Comparison of ENCODE assay signal across 1 cellular context in the genomic region with DNA sequence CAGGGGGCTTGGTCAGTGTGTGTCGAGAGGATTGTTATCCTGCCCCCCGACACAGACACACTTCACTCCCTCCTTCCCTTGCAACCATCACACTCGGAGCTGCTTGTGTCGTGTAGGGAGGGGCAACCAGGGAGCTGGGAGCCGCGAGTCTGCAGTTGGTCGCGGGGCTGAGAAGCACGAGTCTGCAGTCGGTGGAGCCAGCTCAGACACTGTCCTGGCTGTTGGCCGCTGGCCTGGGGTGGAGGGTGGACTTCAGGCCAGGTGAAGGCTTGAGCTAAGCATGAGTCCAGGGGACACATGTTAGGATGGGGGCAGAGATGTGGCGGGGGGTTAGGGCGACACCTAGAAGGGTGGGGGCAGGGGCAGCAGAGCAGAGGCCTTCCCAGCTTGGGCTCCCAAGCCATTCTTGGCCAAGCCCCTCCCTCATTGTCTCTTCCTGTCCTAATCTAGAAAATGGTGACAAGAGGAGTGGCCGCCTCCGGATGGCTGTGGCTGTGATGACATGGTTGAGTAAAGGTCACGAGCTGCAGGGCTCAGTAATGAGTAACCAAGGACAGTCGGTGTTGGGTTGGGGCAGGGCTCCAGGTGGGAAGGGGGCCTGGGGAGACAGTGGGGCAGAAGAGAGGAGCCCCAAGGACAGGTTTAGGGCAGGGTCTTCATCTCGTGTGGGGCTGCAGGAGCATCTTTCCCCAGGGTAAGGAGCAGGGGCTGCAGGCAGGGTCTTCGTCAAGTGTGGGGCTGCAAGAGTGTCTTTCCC.
TF ChIP-seq lines count a peak whose summit lies in the region.

No MANE protein-coding gene starts in this region.

TF ChIP-seq in HepG2, 621 proteins besides CTCF, POLR2A, EP300 and RAD21 (continues in another document):
- TF ChIP-seq PRPF4 (IDR thresholded peaks at IDR 0.05; ENCODE audit: low read depth, low read length, poor library complexity, severe bottlenecking) (peak; percentile 62), ZFP62 (CRISPR knock-in tag; IDR thresholded peaks at IDR 0.05) (no peak), ZBTB38 (CRISPR knock-in tag; IDR thresholded peaks at IDR 0.05) (peak; percentile 100), NFRKB (IDR thresholded peaks at IDR 0.05) (no peak), JDP2 (CRISPR knock-in tag; IDR thresholded peaks at IDR 0.05; ENCODE audit: borderline replicate concordance) (no peak), ZNF598 (CRISPR knock-in tag; IDR thresholded peaks at IDR 0.05; ENCODE audit: borderline replicate concordance) (no peak), NR2C2 (CRISPR knock-in tag; IDR thresholded peaks at IDR 0.05; ENCODE audit: borderline replicate concordance) (peak; percentile 38; the same call in 1 of the 2 replicates), PHF8 (CRISPR knock-in tag; IDR thresholded peaks at IDR 0.05) (0 out of 2 replicates have a peak, but pooled peaks have one; percentile 27), SAP130 (CRISPR knock-in tag; IDR thresholded peaks at IDR 0.05; ENCODE audit: low read depth) (peak; percentile 72), TOE1 (CRISPR knock-in tag; IDR thresholded peaks at IDR 0.05) (no peak), ZNF562 (CRISPR knock-in tag; IDR thresholded peaks at IDR 0.05; ENCODE audit: borderline replicate concordance) (no peak), CENPT (CRISPR knock-in tag; IDR thresholded peaks at IDR 0.05; ENCODE audit: low read depth) (no peak), CHD2 (IDR thresholded peaks at IDR 0.05; ENCODE audit: low read depth, low read length) (no peak)
- TF ChIP-seq, protein P1, sequence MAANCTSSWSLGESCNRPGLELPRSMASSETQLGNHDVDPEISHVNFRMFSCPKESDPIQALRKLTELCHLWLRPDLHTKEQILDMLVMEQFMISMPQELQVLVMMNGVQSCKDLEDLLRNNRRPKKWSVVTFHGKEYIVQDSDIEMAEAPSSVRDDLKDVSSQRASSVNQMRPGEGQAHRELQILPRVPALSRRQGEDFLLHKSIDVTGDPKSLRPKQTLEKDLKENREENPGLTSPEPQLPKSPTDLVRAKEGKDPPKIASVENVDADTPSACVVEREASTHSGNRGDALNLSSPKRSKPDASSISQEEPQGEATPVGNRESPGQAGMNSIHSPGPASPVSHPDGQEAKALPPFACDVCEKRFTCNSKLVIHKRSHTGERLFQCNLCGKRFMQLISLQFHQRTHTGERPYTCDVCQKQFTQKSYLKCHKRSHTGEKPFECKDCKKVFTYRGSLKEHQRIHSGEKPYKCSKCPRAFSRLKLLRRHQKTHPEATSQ (CRISPR knock-in tag; IDR thresholded peaks at IDR 0.05; ENCODE audit: borderline replicate concordance) = no peak
- TF ChIP-seq, protein P2, sequence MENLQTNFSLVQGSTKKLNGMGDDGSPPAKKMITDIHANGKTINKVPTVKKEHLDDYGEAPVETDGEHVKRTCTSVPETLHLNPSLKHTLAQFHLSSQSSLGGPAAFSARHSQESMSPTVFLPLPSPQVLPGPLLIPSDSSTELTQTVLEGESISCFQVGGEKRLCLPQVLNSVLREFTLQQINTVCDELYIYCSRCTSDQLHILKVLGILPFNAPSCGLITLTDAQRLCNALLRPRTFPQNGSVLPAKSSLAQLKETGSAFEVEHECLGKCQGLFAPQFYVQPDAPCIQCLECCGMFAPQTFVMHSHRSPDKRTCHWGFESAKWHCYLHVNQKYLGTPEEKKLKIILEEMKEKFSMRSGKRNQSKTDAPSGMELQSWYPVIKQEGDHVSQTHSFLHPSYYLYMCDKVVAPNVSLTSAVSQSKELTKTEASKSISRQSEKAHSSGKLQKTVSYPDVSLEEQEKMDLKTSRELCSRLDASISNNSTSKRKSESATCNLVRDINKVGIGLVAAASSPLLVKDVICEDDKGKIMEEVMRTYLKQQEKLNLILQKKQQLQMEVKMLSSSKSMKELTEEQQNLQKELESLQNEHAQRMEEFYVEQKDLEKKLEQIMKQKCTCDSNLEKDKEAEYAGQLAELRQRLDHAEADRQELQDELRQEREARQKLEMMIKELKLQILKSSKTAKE (CRISPR knock-in tag; IDR thresholded peaks at IDR 0.05; ENCODE audit: borderline replicate concordance) = no peak
- TF ChIP-seq, protein P3, sequence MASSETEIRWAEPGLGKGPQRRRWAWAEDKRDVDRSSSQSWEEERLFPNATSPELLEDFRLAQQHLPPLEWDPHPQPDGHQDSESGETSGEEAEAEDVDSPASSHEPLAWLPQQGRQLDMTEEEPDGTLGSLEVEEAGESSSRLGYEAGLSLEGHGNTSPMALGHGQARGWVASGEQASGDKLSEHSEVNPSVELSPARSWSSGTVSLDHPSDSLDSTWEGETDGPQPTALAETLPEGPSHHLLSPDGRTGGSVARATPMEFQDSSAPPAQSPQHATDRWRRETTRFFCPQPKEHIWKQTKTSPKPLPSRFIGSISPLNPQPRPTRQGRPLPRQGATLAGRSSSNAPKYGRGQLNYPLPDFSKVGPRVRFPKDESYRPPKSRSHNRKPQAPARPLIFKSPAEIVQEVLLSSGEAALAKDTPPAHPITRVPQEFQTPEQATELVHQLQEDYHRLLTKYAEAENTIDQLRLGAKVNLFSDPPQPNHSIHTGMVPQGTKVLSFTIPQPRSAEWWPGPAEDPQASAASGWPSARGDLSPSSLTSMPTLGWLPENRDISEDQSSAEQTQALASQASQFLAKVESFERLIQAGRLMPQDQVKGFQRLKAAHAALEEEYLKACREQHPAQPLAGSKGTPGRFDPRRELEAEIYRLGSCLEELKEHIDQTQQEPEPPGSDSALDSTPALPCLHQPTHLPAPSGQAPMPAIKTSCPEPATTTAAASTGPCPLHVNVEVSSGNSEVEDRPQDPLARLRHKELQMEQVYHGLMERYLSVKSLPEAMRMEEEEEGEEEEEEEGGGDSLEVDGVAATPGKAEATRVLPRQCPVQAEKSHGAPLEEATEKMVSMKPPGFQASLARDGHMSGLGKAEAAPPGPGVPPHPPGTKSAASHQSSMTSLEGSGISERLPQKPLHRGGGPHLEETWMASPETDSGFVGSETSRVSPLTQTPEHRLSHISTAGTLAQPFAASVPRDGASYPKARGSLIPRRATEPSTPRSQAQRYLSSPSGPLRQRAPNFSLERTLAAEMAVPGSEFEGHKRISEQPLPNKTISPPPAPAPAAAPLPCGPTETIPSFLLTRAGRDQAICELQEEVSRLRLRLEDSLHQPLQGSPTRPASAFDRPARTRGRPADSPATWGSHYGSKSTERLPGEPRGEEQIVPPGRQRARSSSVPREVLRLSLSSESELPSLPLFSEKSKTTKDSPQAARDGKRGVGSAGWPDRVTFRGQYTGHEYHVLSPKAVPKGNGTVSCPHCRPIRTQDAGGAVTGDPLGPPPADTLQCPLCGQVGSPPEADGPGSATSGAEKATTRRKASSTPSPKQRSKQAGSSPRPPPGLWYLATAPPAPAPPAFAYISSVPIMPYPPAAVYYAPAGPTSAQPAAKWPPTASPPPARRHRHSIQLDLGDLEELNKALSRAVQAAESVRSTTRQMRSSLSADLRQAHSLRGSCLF (CRISPR knock-in tag; IDR thresholded peaks at IDR 0.05; ENCODE audit: borderline replicate concordance) = no peak
- TF ChIP-seq, protein P4, sequence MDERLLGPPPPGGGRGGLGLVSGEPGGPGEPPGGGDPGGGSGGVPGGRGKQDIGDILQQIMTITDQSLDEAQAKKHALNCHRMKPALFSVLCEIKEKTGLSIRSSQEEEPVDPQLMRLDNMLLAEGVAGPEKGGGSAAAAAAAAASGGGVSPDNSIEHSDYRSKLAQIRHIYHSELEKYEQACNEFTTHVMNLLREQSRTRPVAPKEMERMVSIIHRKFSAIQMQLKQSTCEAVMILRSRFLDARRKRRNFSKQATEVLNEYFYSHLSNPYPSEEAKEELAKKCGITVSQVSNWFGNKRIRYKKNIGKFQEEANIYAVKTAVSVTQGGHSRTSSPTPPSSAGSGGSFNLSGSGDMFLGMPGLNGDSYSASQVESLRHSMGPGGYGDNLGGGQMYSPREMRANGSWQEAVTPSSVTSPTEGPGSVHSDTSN (CRISPR knock-in tag; IDR thresholded peaks at IDR 0.05) = no peak
- TF ChIP-seq, protein P5, sequence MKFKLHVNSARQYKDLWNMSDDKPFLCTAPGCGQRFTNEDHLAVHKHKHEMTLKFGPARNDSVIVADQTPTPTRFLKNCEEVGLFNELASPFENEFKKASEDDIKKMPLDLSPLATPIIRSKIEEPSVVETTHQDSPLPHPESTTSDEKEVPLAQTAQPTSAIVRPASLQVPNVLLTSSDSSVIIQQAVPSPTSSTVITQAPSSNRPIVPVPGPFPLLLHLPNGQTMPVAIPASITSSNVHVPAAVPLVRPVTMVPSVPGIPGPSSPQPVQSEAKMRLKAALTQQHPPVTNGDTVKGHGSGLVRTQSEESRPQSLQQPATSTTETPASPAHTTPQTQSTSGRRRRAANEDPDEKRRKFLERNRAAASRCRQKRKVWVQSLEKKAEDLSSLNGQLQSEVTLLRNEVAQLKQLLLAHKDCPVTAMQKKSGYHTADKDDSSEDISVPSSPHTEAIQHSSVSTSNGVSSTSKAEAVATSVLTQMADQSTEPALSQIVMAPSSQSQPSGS (CRISPR knock-in tag; IDR thresholded peaks at IDR 0.05) = 0 out of 2 replicates have a peak, but pooled peaks have one; percentile 35
- TF ChIP-seq, protein P6, sequence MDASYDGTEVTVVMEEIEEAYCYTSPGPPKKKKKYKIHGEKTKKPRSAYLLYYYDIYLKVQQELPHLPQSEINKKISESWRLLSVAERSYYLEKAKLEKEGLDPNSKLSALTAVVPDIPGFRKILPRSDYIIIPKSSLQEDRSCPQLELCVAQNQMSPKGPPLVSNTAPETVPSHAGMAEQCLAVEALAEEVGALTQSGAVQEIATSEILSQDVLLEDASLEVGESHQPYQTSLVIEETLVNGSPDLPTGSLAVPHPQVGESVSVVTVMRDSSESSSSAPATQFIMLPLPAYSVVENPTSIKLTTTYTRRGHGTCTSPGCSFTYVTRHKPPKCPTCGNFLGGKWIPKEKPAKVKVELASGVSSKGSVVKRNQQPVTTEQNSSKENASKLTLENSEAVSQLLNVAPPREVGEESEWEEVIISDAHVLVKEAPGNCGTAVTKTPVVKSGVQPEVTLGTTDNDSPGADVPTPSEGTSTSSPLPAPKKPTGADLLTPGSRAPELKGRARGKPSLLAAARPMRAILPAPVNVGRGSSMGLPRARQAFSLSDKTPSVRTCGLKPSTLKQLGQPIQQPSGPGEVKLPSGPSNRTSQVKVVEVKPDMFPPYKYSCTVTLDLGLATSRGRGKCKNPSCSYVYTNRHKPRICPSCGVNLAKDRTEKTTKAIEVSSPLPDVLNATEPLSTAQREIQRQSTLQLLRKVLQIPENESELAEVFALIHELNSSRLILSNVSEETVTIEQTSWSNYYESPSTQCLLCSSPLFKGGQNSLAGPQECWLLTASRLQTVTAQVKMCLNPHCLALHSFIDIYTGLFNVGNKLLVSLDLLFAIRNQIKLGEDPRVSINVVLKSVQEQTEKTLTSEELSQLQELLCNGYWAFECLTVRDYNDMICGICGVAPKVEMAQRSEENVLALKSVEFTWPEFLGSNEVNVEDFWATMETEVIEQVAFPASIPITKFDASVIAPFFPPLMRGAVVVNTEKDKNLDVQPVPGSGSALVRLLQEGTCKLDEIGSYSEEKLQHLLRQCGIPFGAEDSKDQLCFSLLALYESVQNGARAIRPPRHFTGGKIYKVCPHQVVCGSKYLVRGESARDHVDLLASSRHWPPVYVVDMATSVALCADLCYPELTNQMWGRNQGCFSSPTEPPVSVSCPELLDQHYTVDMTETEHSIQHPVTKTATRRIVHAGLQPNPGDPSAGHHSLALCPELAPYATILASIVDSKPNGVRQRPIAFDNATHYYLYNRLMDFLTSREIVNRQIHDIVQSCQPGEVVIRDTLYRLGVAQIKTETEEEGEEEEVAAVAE (CRISPR knock-in tag; IDR thresholded peaks at IDR 0.05; ENCODE audit: borderline replicate concordance) = no peak
- TF ChIP-seq, protein P7, sequence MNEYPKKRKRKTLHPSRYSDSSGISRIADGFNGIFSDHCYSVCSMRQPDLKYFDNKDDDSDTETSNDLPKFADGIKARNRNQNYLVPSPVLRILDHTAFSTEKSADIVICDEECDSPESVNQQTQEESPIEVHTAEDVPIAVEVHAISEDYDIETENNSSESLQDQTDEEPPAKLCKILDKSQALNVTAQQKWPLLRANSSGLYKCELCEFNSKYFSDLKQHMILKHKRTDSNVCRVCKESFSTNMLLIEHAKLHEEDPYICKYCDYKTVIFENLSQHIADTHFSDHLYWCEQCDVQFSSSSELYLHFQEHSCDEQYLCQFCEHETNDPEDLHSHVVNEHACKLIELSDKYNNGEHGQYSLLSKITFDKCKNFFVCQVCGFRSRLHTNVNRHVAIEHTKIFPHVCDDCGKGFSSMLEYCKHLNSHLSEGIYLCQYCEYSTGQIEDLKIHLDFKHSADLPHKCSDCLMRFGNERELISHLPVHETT (CRISPR knock-in tag; conservative IDR thresholded peaks at IDR 0.05) = no peak
- TF ChIP-seq, protein P8, sequence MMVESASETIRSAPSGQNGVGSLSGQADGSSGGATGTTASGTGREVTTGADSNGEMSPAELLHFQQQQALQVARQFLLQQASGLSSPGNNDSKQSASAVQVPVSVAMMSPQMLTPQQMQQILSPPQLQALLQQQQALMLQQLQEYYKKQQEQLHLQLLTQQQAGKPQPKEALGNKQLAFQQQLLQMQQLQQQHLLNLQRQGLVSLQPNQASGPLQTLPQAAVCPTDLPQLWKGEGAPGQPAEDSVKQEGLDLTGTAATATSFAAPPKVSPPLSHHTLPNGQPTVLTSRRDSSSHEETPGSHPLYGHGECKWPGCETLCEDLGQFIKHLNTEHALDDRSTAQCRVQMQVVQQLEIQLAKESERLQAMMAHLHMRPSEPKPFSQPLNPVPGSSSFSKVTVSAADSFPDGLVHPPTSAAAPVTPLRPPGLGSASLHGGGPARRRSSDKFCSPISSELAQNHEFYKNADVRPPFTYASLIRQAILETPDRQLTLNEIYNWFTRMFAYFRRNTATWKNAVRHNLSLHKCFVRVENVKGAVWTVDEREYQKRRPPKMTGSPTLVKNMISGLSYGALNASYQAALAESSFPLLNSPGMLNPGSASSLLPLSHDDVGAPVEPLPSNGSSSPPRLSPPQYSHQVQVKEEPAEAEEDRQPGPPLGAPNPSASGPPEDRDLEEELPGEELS (CRISPR knock-in tag; IDR thresholded peaks at IDR 0.05) = no peak
- TF ChIP-seq, protein P9, sequence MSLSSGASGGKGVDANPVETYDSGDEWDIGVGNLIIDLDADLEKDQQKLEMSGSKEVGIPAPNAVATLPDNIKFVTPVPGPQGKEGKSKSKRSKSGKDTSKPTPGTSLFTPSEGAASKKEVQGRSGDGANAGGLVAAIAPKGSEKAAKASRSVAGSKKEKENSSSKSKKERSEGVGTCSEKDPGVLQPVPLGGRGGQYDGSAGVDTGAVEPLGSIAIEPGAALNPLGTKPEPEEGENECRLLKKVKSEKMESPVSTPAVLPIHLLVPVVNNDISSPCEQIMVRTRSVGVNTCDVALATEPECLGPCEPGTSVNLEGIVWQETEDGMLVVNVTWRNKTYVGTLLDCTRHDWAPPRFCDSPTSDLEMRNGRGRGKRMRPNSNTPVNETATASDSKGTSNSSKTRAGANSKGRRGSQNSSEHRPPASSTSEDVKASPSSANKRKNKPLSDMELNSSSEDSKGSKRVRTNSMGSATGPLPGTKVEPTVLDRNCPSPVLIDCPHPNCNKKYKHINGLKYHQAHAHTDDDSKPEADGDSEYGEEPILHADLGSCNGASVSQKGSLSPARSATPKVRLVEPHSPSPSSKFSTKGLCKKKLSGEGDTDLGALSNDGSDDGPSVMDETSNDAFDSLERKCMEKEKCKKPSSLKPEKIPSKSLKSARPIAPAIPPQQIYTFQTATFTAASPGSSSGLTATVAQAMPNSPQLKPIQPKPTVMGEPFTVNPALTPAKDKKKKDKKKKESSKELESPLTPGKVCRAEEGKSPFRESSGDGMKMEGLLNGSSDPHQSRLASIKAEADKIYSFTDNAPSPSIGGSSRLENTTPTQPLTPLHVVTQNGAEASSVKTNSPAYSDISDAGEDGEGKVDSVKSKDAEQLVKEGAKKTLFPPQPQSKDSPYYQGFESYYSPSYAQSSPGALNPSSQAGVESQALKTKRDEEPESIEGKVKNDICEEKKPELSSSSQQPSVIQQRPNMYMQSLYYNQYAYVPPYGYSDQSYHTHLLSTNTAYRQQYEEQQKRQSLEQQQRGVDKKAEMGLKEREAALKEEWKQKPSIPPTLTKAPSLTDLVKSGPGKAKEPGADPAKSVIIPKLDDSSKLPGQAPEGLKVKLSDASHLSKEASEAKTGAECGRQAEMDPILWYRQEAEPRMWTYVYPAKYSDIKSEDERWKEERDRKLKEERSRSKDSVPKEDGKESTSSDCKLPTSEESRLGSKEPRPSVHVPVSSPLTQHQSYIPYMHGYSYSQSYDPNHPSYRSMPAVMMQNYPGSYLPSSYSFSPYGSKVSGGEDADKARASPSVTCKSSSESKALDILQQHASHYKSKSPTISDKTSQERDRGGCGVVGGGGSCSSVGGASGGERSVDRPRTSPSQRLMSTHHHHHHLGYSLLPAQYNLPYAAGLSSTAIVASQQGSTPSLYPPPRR (CRISPR knock-in tag; IDR thresholded peaks at IDR 0.05; ENCODE audit: borderline replicate concordance) = no peak; the same call in 1 of the 2 replicates
